8 cellular contexts compared by ENCODE assay signal in the genomic region with DNA sequence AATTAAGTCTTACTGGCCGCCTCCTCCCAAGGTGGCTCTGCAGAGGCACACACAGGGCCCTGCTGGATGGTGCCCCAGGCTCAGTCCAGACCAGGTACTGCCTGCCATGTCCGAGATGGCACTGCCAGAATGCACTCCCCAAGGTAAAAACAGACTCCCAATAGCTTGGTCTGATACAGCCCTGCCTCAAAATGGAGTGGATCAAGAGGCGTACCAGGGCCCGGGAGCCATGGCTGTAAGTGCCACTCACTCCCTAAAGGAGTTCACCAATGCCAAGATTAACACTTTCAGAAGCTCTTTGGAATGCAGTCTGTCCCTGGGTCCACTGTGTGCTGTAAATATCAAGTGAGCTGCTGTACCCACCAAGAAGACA. TPM values are rescaled to one million over a fixed set of nuclear protein-coding genes. Genes with fewer than 3 reads are reported as not detected.
DNase-seq lines count a peak whose midpoint lies in the region; ATAC-seq, FAIRE-seq and TF ChIP-seq lines count a peak whose summit lies in the region.

No MANE protein-coding gene starts in this region.

- no peaks in the 10 kb centered on the region for H3K36me3 ChIP-seq in KOPT-K1 (ENCODE audit: insufficient read depth, low read length)

- H3K36me3 Mint-ChIP-seq in naive B cell: no peaks in the 10 kb centered on the region

- H3K4me3 Mint-ChIP-seq in naive B cell: peak overlapping the region in 5 of 8 donors; percentile 25 to 59 (median 42)

- H3K4me3 ChIP-seq in A549 (peak overlapping the region; percentile 60), coronary artery (peak overlapping the region; percentile 79)

- peaks cover 0 to 3% (median 0%) of the 10 kb centered on the region in 7 donors for H3K9me3 Mint-ChIP-seq in naive B cell

- no peak for DNase-seq in A549 (ENCODE audit: low read depth in 1 of 2, low spot score in 1 of 2)
- peak; percentile 65 for DNase-seq in coronary artery (ENCODE audit: low spot score)
- DNase-seq in naive B cell: no peak
- DNase-seq in SW480 (ENCODE audit: low spot score): no peak
- no peak for DNase-seq in GOT3 (lab: John Stamatoyannopoulos, UW)
- no peak for DNase-seq in retina

- no peak for TF ChIP-seq RAD21 in A549 (conservative IDR thresholded peaks at IDR 0.05 in 1 of 2, IDR thresholded peaks at IDR 0.05 in 1 of 2)

- H3K27ac ChIP-seq in A549 (peak overlapping the region; percentile 81 to 95), KOPT-K1 (ENCODE audit: low read depth, low read length, poor library complexity, severe bottlenecking) (peak overlapping the region; percentile 40), coronary artery (peak overlapping the region; percentile 74 to 89)

- ATAC-seq in A549: no peak
- ATAC-seq in naive B cell (ENCODE audit: low read depth in 2 of 2): no peak
- no peak for ATAC-seq in HG03521 (IDR thresholded peaks at IDR 0.05; ENCODE audit: unreplicated experiment)

- 68% methylated on average over 4 of the region's 4 CpGs for WGBS in A549 (ENCODE audit: missing lambda C conversion rate)

- peak overlapping the region; percentile 88 for H3K4me2 ChIP-seq in A549

- TF ChIP-seq CTCF in A549 (IDR thresholded peaks at IDR 0.05) (no peak), coronary artery (IDR thresholded peaks at IDR 0.05) (no peak)

- CTCF ChIA-PET in A549 (lab: Yijun Ruan, JAX): interaction anchor here (0.6 to 12.8 kb wide), 24 partner anchors 12 to 411 kb away, joined by 3 to 263 read pairs (median 6); no protein-coding TSS in a partner anchor

- H3K4me1 Mint-ChIP-seq in naive B cell: peaks cover 10 to 21% (median 12%) of the 10 kb centered on the region in 3 donors

- no peak for FAIRE-seq in A549 (lab: Jason Lieb, UNC)

- peaks cover 36% of the 10 kb centered on the region for H3K4me1 ChIP-seq in A549

- no peak for TF ChIP-seq EP300 in A549 (IDR thresholded peaks at IDR 0.05)

- H3K27me3 Mint-ChIP-seq in naive B cell: peaks cover 0 to 17% (median 6%) of the 10 kb centered on the region in 3 donors

- TF ChIP-seq POLR2A in A549 (IDR thresholded peaks at IDR 0.05; ENCODE audit: low read length): no peak

- POLR2A ChIA-PET in A549 (lab: Yijun Ruan, JAX): interaction anchor here (1.0 to 4.3 kb wide), 12 partner anchors 9 to 229 kb away, joined by 3 to 47 read pairs (median 6); partner anchors contain the start of genes NUFIP2 and PHF12

- H3K27ac Mint-ChIP-seq in naive B cell: no peak overlapping the region

- H3K9me3 ChIP-seq in A549 (no peaks in the 10 kb centered on the region; the same call in 2 of the 3 replicates), KOPT-K1 (ENCODE audit: insufficient read depth, low read length, poor library complexity, severe bottlenecking) (no peaks in the 10 kb centered on the region)

TF ChIP-seq in A549, 52 proteins besides CTCF, POLR2A, EP300 and RAD21:
- TF ChIP-seq RFX5 (IDR thresholded peaks at IDR 0.05) (no peak), ZC3H11A (IDR thresholded peaks at IDR 0.05) (no peak), POLR2AphosphoS2 (conservative IDR thresholded peaks at IDR 0.05; ENCODE audit: low read length) (no peak), ZSCAN20 (CRISPR knock-in tag; IDR thresholded peaks at IDR 0.05) (no peak), SMC3 (IDR thresholded peaks at IDR 0.05) (no peak), KDM5A (IDR thresholded peaks at IDR 0.05) (no peak), GATA3 (IDR thresholded peaks at IDR 0.05; ENCODE audit: borderline replicate concordance) (no peak), ZFP36 (IDR thresholded peaks at IDR 0.05; ENCODE audit: borderline replicate concordance, partially characterized antibody) (no peak), ZNF302 (CRISPR knock-in tag; IDR thresholded peaks at IDR 0.05) (no peak), JUN (IDR thresholded peaks at IDR 0.05) (no peak), REST (IDR thresholded peaks at IDR 0.05) (no peak), E2F6 (IDR thresholded peaks at IDR 0.05; ENCODE audit: borderline replicate concordance, low read depth) (no peak), FOSL2 (IDR thresholded peaks at IDR 0.05) (no peak), FOSL2 (CRISPR knock-in tag; IDR thresholded peaks at IDR 0.05) (no peak), HES2 (IDR thresholded peaks at IDR 0.05) (no peak), EHF (CRISPR knock-in tag; IDR thresholded peaks at IDR 0.05) (no peak), TFCP2L1 (CRISPR knock-in tag; IDR thresholded peaks at IDR 0.05) (no peak), RARB (CRISPR knock-in tag; IDR thresholded peaks at IDR 0.05) (no peak), CEBPB (IDR thresholded peaks at IDR 0.05) (no peak)
- TF ChIP-seq, protein P1, sequence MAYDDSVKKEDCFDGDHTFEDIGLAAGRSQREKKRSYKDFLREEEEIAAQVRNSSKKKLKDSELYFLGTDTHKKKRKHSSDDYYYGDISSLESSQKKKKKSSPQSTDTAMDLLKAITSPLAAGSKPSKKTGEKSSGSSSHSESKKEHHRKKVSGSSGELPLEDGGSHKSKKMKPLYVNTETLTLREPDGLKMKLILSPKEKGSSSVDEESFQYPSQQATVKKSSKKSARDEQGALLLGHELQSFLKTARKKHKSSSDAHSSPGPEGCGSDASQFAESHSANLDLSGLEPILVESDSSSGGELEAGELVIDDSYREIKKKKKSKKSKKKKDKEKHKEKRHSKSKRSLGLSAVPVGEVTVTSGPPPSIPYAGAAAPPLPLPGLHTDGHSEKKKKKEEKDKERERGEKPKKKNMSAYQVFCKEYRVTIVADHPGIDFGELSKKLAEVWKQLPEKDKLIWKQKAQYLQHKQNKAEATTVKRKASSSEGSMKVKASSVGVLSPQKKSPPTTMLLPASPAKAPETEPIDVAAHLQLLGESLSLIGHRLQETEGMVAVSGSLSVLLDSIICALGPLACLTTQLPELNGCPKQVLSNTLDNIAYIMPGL (CRISPR knock-in tag; IDR thresholded peaks at IDR 0.05; ENCODE audit: borderline replicate concordance): no peak

RNA-seq across cellular contexts. Expression of gene MYO18A, which starts 0.6 kb away (rescaled TPM):
- polyA plus RNA-seq in A549 (2011; rRNA removed) (12.3 and 26.3 TPM in 2 replicates), A549 (2017; fragmentation: RNase III; extraction: RNeasy Plus Mini Kit Qiagen cat#74134 plus additional on column Dnase treatment) (22.4 to 29.7 TPM (median 28.4 TPM) in 3 replicates), naive B cell (ENCODE audit: low read depth in 6 of 6) (10 to 100 TPM in 5 of 6 donors, 1 to 10 TPM in 1; 5.1 to 51.6 (median 17.0) TPM)
- polyA plus RNA-seq in A549 (2012; cell fraction: cytosol; rRNA removed): 8.3 and 9.9 TPM in 2 replicates
- 37.5 and 46.4 TPM in 2 replicates for polyA plus RNA-seq in A549 (2012; cell fraction: nucleus; rRNA removed)
- polyA minus RNA-seq in A549 (2011; rRNA and poly(A)+ RNA removed): 47.9 and 52.2 TPM in 2 replicates
